16 cellular contexts compared by ENCODE assay signal in genomic region chr4:82509029-82509428, GRCh38. TPM values are rescaled to one million over a fixed set of nuclear protein-coding genes. Genes with fewer than 3 reads are reported as not detected.
A peak's percentile ranks its signal among the peaks of the same experiment; 100 is the strongest.
DNase-seq lines count a peak whose midpoint lies in the region; TF ChIP-seq lines count a peak whose summit lies in the region.
"Had no signal": no experiment of that assay in that cellular context is flagged by ENCODE, and none has a peak within 500 bp of the region (broad histone marks: within the 10 kb centered on the region; RNA-seq: fewer than 3 reads in every experiment).

No MANE protein-coding gene starts in this region.

- TF ChIP-seq CTCF in choroid plexus epithelial cell (conservative IDR thresholded peaks at IDR 0.05; ENCODE audit: low read depth, low read length), result no peak

- intact Hi-C loops in posterior vena cava (cut with DNase I), result no loop called here

- H3K4me3 ChIP-seq in choroid plexus epithelial cell (ENCODE audit: low read depth, low read length), result no peak overlapping the region
- H3K4me3 ChIP-seq: A549 had no signal

- DNase-seq in NCI-H2029 (lab: John Stamatoyannopoulos, UW), result peak; percentile 14
- no peak for DNase-seq in NCI-H2029 treated with DMSO at 0.1 percent for 48 hours (lab: John Stamatoyannopoulos, UW)
- peak; percentile 48 for DNase-seq in DMS79 treated with DMSO at 0.1 percent for 48 hours (lab: John Stamatoyannopoulos, UW)
- DNase-seq in NCI-H1092 (lab: John Stamatoyannopoulos, UW), result peak; percentile 31
- peak; percentile 28 for DNase-seq in choroid plexus epithelial cell (ENCODE audit: low read depth)
- no peak for DNase-seq in stimulated activated CD8-positive, alpha-beta memory T cell treated with anti-CD3 and anti-CD28 coated beads, Interleukin-4, amount 100 ng/mL, for 48 hours
- DNase-seq in posterior vena cava (ENCODE audit: low spot score), result no peak
- DNase-seq in COLO668 (lab: John Stamatoyannopoulos, UW; ENCODE audit: unreplicated experiment), result no peak
- DNase-seq: Calu3, H9, Karpas-422, NCI-H1436, NCI-H2171, SIG-M5, T-helper 2 cell had no signal

RNA-seq across cellular contexts. Expression of gene TMEM150C, which starts 52.8 kb away (rescaled TPM):
- 1 to 10 TPM; 6.9 to 9.7 TPM for total RNA-seq in posterior vena cava

Comparison
In these comparisons a context has a peak if more than half of its experiments do, and no peak if none do; other contexts are left out.
1. DNase-seq: peak in NCI-H2029 (single experiment), DMS79 treated with DMSO at 0.1 percent for 48 hours (single experiment), NCI-H1092 (single experiment) and choroid plexus epithelial cell (single experiment); none in NCI-H2029 treated with DMSO at 0.1 percent for 48 hours (single experiment), stimulated activated CD8-positive, alpha-beta memory T cell treated with anti-CD3 and anti-CD28 coated beads, Interleukin-4, amount 100 ng/mL, for 48 hours (single experiment), posterior vena cava (single experiment) and COLO668 (single experiment).